In the genomic region with DNA sequence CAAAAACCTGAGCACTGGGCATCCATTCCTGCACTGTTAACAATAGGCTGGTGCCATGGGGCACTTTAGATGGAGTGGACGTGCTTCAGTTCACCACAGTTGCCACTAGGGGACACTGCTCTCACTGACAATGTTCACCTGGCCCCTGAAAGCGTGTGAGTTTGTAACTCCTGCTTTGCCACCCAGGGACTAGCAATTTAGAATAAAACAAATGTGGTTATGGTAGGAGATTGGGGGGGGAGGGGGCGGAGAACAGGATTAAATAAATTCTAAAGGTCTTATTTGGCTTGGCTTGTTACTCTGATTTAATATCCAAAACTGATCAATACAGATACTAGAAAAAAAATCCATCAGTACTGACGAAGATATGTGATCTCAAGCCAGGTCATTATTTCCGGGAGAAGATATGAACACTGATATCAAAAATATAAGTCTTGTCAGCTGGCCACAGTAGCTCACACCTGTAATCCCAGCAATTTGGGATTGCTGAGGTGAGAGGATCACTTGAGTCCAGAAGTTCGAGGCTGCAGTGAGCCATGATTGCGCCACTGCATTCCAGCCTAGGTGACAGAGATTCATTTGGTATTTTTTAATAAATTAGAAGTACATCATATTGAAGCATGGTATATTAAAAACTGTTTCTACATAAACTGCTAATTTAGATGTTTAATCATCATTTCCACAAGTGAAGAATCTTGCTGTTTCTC, we compare ENCODE assay signal across 1 cellular context.
A peak's percentile ranks its signal among the peaks of the same experiment; 100 is the strongest.
TF ChIP-seq lines count a peak whose summit lies in the region.

No MANE protein-coding gene starts in this region.

TF ChIP-seq in K562, 482 proteins besides CTCF, POLR2A, EP300 and RAD21 (continued from another document and continues in another):
- no peak for TF ChIP-seq SAP30 (IDR thresholded peaks at IDR 0.05; ENCODE audit: borderline replicate concordance, insufficient read depth, low read depth, low read length, poor library complexity, severe bottlenecking)
- no peak for TF ChIP-seq NR4A1 (CRISPR knock-in tag; IDR thresholded peaks at IDR 0.05)
- TF ChIP-seq NR4A1 (tag; IDR thresholded peaks at IDR 0.05), result no peak
- 0 out of 2 replicates have a peak, but pooled peaks have one; percentile 26 for TF ChIP-seq NBN (IDR thresholded peaks at IDR 0.05; ENCODE audit: low read depth)
- peak; percentile 53; the same call in 1 of the 2 replicates for TF ChIP-seq MYNN (IDR thresholded peaks at IDR 0.05)
- no peak for TF ChIP-seq MYNN (CRISPR knock-in tag; IDR thresholded peaks at IDR 0.05)
- TF ChIP-seq, protein P1, sequence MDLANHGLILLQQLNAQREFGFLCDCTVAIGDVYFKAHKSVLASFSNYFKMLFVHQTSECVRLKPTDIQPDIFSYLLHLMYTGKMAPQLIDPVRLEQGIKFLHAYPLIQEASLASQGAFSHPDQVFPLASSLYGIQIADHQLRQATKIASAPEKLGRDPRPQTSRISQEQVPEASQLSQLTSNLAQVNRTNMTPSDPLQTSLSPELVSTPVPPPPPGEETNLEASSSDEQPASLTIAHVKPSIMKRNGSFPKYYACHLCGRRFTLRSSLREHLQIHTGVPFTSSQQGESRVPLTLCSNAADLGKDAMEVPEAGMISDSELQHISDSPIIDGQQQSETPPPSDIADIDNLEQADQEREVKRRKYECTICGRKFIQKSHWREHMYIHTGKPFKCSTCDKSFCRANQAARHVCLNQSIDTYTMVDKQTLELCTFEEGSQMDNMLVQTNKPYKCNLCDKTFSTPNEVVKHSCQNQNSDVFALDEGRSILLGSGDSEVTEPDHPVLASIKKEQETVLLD (IDR thresholded peaks at IDR 0.05), result no peak
- TF ChIP-seq SMARCB1 (IDR thresholded peaks at IDR 0.05; ENCODE audit: insufficient read length, low read depth), result no peak
- TF ChIP-seq, protein P2, sequence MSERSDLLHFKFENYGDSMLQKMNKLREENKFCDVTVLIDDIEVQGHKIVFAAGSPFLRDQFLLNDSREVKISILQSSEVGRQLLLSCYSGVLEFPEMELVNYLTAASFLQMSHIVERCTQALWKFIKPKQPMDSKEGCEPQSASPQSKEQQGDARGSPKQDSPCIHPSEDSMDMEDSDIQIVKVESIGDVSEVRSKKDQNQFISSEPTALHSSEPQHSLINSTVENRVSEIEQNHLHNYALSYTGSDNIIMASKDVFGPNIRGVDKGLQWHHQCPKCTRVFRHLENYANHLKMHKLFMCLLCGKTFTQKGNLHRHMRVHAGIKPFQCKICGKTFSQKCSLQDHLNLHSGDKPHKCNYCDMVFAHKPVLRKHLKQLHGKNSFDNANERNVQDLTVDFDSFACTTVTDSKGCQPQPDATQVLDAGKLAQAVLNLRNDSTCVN (CRISPR knock-in tag; IDR thresholded peaks at IDR 0.05), result no peak
- TF ChIP-seq CBX1 (IDR thresholded peaks at IDR 0.05; ENCODE audit: low read depth), result no peak
- no peak for TF ChIP-seq HNRNPH1 (optimal IDR thresholded peaks at IDR 0.05; ENCODE audit: low read depth, low read length)
- no peak for TF ChIP-seq ZNF436 (CRISPR knock-in tag; IDR thresholded peaks at IDR 0.05)
- TF ChIP-seq, protein P3, sequence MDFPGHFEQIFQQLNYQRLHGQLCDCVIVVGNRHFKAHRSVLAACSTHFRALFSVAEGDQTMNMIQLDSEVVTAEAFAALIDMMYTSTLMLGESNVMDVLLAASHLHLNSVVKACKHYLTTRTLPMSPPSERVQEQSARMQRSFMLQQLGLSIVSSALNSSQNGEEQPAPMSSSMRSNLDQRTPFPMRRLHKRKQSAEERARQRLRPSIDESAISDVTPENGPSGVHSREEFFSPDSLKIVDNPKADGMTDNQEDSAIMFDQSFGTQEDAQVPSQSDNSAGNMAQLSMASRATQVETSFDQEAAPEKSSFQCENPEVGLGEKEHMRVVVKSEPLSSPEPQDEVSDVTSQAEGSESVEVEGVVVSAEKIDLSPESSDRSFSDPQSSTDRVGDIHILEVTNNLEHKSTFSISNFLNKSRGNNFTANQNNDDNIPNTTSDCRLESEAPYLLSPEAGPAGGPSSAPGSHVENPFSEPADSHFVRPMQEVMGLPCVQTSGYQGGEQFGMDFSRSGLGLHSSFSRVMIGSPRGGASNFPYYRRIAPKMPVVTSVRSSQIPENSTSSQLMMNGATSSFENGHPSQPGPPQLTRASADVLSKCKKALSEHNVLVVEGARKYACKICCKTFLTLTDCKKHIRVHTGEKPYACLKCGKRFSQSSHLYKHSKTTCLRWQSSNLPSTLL (IDR thresholded peaks at IDR 0.05), result no peak
- TF ChIP-seq, protein P4, sequence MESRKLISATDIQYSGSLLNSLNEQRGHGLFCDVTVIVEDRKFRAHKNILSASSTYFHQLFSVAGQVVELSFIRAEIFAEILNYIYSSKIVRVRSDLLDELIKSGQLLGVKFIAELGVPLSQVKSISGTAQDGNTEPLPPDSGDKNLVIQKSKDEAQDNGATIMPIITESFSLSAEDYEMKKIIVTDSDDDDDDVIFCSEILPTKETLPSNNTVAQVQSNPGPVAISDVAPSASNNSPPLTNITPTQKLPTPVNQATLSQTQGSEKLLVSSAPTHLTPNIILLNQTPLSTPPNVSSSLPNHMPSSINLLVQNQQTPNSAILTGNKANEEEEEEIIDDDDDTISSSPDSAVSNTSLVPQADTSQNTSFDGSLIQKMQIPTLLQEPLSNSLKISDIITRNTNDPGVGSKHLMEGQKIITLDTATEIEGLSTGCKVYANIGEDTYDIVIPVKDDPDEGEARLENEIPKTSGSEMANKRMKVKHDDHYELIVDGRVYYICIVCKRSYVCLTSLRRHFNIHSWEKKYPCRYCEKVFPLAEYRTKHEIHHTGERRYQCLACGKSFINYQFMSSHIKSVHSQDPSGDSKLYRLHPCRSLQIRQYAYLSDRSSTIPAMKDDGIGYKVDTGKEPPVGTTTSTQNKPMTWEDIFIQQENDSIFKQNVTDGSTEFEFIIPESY (CRISPR knock-in tag; IDR thresholded peaks at IDR 0.05), result peak; percentile 40; the same call in 1 of the 2 replicates
- no peak for TF ChIP-seq ZNF23 (CRISPR knock-in tag; IDR thresholded peaks at IDR 0.05)
- no peak for TF ChIP-seq ZNF707 (CRISPR knock-in tag; conservative IDR thresholded peaks at IDR 0.05)
- no peak for TF ChIP-seq SRSF1 (IDR thresholded peaks at IDR 0.05; ENCODE audit: low read depth, low read length)
- TF ChIP-seq KLF16 (IDR thresholded peaks at IDR 0.05), result peak; percentile 79
- TF ChIP-seq ZSCAN29 (IDR thresholded peaks at IDR 0.05), result no peak
- TF ChIP-seq, protein P5, sequence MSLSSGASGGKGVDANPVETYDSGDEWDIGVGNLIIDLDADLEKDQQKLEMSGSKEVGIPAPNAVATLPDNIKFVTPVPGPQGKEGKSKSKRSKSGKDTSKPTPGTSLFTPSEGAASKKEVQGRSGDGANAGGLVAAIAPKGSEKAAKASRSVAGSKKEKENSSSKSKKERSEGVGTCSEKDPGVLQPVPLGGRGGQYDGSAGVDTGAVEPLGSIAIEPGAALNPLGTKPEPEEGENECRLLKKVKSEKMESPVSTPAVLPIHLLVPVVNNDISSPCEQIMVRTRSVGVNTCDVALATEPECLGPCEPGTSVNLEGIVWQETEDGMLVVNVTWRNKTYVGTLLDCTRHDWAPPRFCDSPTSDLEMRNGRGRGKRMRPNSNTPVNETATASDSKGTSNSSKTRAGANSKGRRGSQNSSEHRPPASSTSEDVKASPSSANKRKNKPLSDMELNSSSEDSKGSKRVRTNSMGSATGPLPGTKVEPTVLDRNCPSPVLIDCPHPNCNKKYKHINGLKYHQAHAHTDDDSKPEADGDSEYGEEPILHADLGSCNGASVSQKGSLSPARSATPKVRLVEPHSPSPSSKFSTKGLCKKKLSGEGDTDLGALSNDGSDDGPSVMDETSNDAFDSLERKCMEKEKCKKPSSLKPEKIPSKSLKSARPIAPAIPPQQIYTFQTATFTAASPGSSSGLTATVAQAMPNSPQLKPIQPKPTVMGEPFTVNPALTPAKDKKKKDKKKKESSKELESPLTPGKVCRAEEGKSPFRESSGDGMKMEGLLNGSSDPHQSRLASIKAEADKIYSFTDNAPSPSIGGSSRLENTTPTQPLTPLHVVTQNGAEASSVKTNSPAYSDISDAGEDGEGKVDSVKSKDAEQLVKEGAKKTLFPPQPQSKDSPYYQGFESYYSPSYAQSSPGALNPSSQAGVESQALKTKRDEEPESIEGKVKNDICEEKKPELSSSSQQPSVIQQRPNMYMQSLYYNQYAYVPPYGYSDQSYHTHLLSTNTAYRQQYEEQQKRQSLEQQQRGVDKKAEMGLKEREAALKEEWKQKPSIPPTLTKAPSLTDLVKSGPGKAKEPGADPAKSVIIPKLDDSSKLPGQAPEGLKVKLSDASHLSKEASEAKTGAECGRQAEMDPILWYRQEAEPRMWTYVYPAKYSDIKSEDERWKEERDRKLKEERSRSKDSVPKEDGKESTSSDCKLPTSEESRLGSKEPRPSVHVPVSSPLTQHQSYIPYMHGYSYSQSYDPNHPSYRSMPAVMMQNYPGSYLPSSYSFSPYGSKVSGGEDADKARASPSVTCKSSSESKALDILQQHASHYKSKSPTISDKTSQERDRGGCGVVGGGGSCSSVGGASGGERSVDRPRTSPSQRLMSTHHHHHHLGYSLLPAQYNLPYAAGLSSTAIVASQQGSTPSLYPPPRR (CRISPR knock-in tag; IDR thresholded peaks at IDR 0.05; ENCODE audit: borderline replicate concordance), result no peak
- no peak for TF ChIP-seq FOXA1 (IDR thresholded peaks at IDR 0.05; ENCODE audit: borderline replicate concordance)
- TF ChIP-seq, protein P6, sequence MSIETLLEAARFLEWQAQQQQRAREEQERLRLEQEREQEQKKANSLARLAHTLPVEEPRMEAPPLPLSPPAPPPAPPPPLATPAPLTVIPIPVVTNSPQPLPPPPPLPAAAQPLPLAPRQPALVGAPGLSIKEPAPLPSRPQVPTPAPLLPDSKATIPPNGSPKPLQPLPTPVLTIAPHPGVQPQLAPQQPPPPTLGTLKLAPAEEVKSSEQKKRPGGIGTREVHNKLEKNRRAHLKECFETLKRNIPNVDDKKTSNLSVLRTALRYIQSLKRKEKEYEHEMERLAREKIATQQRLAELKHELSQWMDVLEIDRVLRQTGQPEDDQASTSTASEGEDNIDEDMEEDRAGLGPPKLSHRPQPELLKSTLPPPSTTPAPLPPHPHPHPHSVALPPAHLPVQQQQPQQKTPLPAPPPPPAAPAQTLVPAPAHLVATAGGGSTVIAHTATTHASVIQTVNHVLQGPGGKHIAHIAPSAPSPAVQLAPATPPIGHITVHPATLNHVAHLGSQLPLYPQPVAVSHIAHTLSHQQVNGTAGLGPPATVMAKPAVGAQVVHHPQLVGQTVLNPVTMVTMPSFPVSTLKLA (conservative IDR thresholded peaks at IDR 0.05), result 0 out of 4 replicates have a peak, but pooled peaks have one; percentile 6 to 9
- TF ChIP-seq, protein P7, sequence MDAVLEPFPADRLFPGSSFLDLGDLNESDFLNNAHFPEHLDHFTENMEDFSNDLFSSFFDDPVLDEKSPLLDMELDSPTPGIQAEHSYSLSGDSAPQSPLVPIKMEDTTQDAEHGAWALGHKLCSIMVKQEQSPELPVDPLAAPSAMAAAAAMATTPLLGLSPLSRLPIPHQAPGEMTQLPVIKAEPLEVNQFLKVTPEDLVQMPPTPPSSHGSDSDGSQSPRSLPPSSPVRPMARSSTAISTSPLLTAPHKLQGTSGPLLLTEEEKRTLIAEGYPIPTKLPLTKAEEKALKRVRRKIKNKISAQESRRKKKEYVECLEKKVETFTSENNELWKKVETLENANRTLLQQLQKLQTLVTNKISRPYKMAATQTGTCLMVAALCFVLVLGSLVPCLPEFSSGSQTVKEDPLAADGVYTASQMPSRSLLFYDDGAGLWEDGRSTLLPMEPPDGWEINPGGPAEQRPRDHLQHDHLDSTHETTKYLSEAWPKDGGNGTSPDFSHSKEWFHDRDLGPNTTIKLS (IDR thresholded peaks at IDR 0.05; ENCODE audit: borderline replicate concordance, low read depth), result no peak
- TF ChIP-seq SUPT5H (IDR thresholded peaks at IDR 0.05), result no peak
- TF ChIP-seq, protein P8, sequence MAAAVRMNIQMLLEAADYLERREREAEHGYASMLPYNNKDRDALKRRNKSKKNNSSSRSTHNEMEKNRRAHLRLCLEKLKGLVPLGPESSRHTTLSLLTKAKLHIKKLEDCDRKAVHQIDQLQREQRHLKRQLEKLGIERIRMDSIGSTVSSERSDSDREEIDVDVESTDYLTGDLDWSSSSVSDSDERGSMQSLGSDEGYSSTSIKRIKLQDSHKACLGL (CRISPR knock-in tag; IDR thresholded peaks at IDR 0.05; ENCODE audit: borderline replicate concordance, poor library complexity, severe bottlenecking), result no peak
- TF ChIP-seq, protein P9, sequence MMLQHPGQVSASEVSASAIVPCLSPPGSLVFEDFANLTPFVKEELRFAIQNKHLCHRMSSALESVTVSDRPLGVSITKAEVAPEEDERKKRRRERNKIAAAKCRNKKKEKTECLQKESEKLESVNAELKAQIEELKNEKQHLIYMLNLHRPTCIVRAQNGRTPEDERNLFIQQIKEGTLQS (IDR thresholded peaks at IDR 0.05), result no peak
- TF ChIP-seq, protein P9 (CRISPR knock-in tag; conservative IDR thresholded peaks at IDR 0.05), result 0 out of 2 replicates have a peak, but pooled peaks have one; percentile 42
- TF ChIP-seq BDP1 (IDR thresholded peaks at IDR 0.05; ENCODE audit: insufficient read depth, insufficient read length), result no peak
- TF ChIP-seq, protein P10, sequence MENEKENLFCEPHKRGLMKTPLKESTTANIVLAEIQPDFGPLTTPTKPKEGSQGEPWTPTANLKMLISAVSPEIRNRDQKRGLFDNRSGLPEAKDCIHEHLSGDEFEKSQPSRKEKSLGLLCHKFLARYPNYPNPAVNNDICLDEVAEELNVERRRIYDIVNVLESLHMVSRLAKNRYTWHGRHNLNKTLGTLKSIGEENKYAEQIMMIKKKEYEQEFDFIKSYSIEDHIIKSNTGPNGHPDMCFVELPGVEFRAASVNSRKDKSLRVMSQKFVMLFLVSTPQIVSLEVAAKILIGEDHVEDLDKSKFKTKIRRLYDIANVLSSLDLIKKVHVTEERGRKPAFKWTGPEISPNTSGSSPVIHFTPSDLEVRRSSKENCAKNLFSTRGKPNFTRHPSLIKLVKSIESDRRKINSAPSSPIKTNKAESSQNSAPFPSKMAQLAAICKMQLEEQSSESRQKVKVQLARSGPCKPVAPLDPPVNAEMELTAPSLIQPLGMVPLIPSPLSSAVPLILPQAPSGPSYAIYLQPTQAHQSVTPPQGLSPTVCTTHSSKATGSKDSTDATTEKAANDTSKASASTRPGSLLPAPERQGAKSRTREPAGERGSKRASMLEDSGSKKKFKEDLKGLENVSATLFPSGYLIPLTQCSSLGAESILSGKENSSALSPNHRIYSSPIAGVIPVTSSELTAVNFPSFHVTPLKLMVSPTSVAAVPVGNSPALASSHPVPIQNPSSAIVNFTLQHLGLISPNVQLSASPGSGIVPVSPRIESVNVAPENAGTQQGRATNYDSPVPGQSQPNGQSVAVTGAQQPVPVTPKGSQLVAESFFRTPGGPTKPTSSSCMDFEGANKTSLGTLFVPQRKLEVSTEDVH (IDR thresholded peaks at IDR 0.05; ENCODE audit: low read depth, partially characterized antibody), result peak; percentile 39
- TF ChIP-seq ATF1 (CRISPR knock-in tag; IDR thresholded peaks at IDR 0.05), result no peak
- no peak; the same call in 1 of the 2 replicates for TF ChIP-seq ATF1 (tag; IDR thresholded peaks at IDR 0.05)
